In the genomic region with DNA sequence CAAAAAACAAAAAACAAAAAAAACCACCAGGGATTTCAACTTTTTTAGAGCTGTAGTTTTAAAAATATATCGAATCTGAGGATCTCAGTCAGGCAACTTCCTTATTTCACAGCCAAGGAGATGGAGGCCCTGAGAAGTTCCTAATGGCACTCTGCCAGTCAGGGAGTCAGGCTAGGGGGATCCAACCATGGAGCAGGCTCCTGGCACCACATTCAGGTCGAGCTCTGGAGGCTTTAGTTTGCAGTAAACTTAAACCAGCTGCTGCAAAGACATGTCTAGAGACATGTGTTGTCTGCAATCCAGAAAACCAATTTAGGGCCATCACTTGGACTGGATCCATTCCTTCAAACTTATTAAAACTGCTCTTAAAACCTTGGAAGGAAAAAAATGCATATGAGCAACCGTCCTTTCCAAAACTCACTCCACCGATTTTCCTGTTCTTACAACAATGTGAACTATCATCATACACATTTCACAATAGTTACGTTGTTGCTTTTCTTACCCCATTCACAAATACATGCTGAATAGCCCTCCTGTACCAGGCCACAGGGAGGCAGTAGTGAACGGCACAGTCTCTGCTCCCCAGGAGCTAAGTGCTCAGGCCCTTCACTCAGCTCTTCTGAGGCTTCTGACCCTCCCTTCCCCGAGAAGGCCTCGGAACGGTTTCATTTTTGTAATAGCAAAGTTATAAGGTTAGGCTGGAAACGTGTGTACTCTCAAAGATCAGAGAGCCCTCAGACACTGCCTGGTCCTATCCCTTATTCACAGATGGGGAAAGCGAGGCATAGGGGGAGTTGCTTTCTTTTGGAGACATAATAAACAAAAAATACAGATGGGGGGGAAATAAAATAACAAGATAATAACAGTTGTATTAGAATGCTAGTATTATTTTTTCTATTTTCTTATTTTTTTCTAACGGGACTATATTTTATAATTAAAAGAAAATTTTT, we compare ENCODE assay signal across 1 cellular context.
TF ChIP-seq lines count a peak whose summit lies in the region.

No MANE protein-coding gene starts in this region.

TF ChIP-seq in WTC11, 78 proteins besides CTCF, POLR2A, EP300 and RAD21 (continued from another document):
- TF ChIP-seq TEAD1 (CRISPR knock-in tag; IDR thresholded peaks at IDR 0.05) (no peak), ZNF232 (CRISPR knock-in tag; IDR thresholded peaks at IDR 0.05) (no peak), EMX1 (CRISPR knock-in tag; IDR thresholded peaks at IDR 0.05) (no peak), SMAD4 (CRISPR knock-in tag; IDR thresholded peaks at IDR 0.05) (no peak)
- TF ChIP-seq, protein P1, sequence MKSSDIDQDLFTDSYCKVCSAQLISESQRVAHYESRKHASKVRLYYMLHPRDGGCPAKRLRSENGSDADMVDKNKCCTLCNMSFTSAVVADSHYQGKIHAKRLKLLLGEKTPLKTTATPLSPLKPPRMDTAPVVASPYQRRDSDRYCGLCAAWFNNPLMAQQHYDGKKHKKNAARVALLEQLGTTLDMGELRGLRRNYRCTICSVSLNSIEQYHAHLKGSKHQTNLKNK (CRISPR knock-in tag; IDR thresholded peaks at IDR 0.05): no peak
- TF ChIP-seq, protein P2, sequence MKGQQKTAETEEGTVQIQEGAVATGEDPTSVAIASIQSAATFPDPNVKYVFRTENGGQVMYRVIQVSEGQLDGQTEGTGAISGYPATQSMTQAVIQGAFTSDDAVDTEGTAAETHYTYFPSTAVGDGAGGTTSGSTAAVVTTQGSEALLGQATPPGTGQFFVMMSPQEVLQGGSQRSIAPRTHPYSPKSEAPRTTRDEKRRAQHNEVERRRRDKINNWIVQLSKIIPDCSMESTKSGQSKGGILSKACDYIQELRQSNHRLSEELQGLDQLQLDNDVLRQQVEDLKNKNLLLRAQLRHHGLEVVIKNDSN (CRISPR knock-in tag; IDR thresholded peaks at IDR 0.05): no peak
- TF ChIP-seq, protein P3, sequence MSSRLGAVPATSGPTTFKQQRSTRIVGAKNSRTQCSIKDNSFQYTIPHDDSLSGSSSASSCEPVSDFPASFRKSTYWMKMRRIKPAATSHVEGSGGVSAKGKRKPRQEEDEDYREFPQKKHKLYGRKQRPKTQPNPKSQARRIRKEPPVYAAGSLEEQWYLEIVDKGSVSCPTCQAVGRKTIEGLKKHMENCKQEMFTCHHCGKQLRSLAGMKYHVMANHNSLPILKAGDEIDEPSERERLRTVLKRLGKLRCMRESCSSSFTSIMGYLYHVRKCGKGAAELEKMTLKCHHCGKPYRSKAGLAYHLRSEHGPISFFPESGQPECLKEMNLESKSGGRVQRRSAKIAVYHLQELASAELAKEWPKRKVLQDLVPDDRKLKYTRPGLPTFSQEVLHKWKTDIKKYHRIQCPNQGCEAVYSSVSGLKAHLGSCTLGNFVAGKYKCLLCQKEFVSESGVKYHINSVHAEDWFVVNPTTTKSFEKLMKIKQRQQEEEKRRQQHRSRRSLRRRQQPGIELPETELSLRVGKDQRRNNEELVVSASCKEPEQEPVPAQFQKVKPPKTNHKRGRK (CRISPR knock-in tag; IDR thresholded peaks at IDR 0.05; ENCODE audit: borderline replicate concordance): no peak
- TF ChIP-seq, protein P4, sequence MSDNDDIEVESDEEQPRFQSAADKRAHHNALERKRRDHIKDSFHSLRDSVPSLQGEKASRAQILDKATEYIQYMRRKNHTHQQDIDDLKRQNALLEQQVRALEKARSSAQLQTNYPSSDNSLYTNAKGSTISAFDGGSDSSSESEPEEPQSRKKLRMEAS (CRISPR knock-in tag; IDR thresholded peaks at IDR 0.05): no peak
TF ChIP-seq in WTC11: peak in this region for 0.
